Comparison of ENCODE assay signal across 7 cellular contexts in the genomic region with DNA sequence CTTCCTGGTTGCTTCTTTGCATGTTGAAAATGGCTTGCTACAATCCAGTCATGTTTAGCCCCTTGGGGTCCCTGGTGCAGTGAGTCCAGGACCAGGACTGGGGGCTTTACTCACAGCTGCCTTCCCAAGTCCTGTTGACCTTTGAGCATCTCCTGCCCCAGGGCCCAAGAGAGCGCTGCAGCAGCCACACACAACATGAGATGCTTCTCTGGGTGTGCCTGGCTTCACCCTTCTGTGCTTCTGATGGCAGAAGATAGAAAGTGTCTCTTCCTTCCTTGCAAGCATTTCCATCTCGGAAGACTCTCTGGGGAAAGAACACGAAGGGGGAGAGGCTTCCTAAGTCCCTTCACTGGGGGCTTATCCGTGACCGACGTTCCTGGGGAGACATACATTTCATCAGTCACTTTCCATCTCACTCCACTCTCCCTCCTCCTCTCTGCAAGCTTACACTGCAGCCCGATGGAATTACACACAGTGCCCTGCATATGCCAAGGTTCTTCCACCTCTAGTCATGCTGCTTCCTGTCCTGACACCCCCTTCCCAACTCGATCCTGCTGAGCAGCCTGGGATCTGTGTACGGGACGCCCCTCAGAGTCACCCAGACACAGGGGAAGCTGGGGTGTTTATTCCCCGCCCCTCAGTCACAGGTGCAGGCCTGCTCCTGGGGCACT.
DNase-seq lines count a peak whose midpoint lies in the region; ATAC-seq, FAIRE-seq and TF ChIP-seq lines count a peak whose summit lies in the region.
"Not testable (repeated sequence)": the region's sequence is repeated elsewhere in the genome, so short reads cannot be mapped to it uniquely, and the experiment has no call there.

No MANE protein-coding gene starts in this region.

- H3K27me3 Mint-ChIP-seq in activated B cell treated with CpG ODN at 0.5 μM for 24 hours; memory B cell; stimulated activated memory B cell treated with anti-CD40 and anti-IgM and Interleukin-4, amounts not matched to agents 10 μg/mL and 1 μg/mL and 100 μg/mL, for 72 hours: not testable (repeated sequence)

- peaks cover 7 to 13% (median 10%) of the 10 kb centered on the region in 11 experiments; a peak in 18 of 22 replicates for H3K9me3 ChIP-seq in BLaER1 treated with 17β-estradiol and CSF1 and Interleukin-3, amounts not matched to agents 10 nM and 100 nM (replicated peaks in 1 of 11)
- H3K9me3 ChIP-seq in OCI-LY3 (ENCODE audit: insufficient read depth, low read length): peaks cover 10% of the 10 kb centered on the region

- peaks cover 7 to 33% (median 27%) of the 10 kb centered on the region in 10 experiments; a peak in 19 of 20 replicates for H3K4me1 ChIP-seq in BLaER1 treated with 17β-estradiol and CSF1 and Interleukin-3, amounts not matched to agents 10 nM and 100 nM
- H3K4me1 ChIP-seq in OCI-LY3 (ENCODE audit: low read length): peaks cover 52% of the 10 kb centered on the region

- not testable (repeated sequence) for DNase-seq in GM12892 (ENCODE audit: insufficient read length); HTR-8/SVneo (ENCODE audit: insufficient read length, low spot score); activated B cell treated with CpG ODN at 0.5 μM for 24 hours; memory B cell (ENCODE audit: low spot score in 2 of 2)

- not testable (repeated sequence) for H3K36me3 ChIP-seq in BLaER1 treated with 17β-estradiol and CSF1 and Interleukin-3, amounts not matched to agents 10 nM and 100 nM
- H3K36me3 ChIP-seq in OCI-LY3 (replicated peaks; ENCODE audit: low read depth, low read length): peaks cover 30% of the 10 kb centered on the region

- not testable (repeated sequence) for H3K9ac ChIP-seq in BLaER1 treated with 17β-estradiol and CSF1 and Interleukin-3, amounts not matched to agents 10 nM and 100 nM
- H3K9ac ChIP-seq in OCI-LY3 (ENCODE audit: low read length): peak overlapping the region; percentile 92

- TF ChIP-seq CTCF in OCI-LY3 (IDR thresholded peaks at IDR 0.05; ENCODE audit: low read depth, low read length); activated B cell treated with CpG ODN at 0.5 μM for 24 hours (IDR thresholded peaks at IDR 0.05): not testable (repeated sequence)

- intact Hi-C loops in activated B cell treated with CpG ODN at 0.5 μM for 24 hours (cut with micrococcal nuclease): loop anchor here (1.0 kb wide), 1 partner anchor 130 kb away; no protein-coding TSS in a partner anchor

- H4K20me1 ChIP-seq in BLaER1 treated with 17β-estradiol and CSF1 and Interleukin-3, amounts not matched to agents 10 nM and 100 nM; OCI-LY3 (ENCODE audit: insufficient read depth, low read length): not testable (repeated sequence)

- H3K79me2 ChIP-seq in OCI-LY3 (ENCODE audit: low read length): peaks cover 21% of the 10 kb centered on the region

- H3K36me3 Mint-ChIP-seq in activated B cell treated with CpG ODN at 0.5 μM for 24 hours (ENCODE audit: low read depth): peaks cover 21% of the 10 kb centered on the region
- H3K36me3 Mint-ChIP-seq in memory B cell; stimulated activated memory B cell treated with anti-CD40 and anti-IgM and Interleukin-4, amounts not matched to agents 10 μg/mL and 1 μg/mL and 100 μg/mL, for 72 hours: not testable (repeated sequence)

- peak overlapping the region; percentile 56 to 87 (median 80); a peak in 19 of 22 replicates for H3K4me2 ChIP-seq in BLaER1 treated with 17β-estradiol and CSF1 and Interleukin-3, amounts not matched to agents 10 nM and 100 nM
- H3K4me2 ChIP-seq in OCI-LY3 (ENCODE audit: low read length): peak overlapping the region; percentile 99

- H3K27me3 ChIP-seq in BLaER1 treated with 17β-estradiol and CSF1 and Interleukin-3, amounts not matched to agents 10 nM and 100 nM; OCI-LY3 (ENCODE audit: low read depth, low read length): not testable (repeated sequence)

- CTCF ChIA-PET in activated B cell treated with CpG ODN at 0.5 μM for 24 hours (lab: Charles Lee): interaction anchor here (1.0 kb wide), 1 partner anchor 15 kb away, joined by 3 read pairs; no protein-coding TSS in a partner anchor

- H3K4me3 Mint-ChIP-seq in activated B cell treated with CpG ODN at 0.5 μM for 24 hours: peak overlapping the region; percentile 88
- H3K4me3 Mint-ChIP-seq in memory B cell: peak overlapping the region; percentile 82
- H3K4me3 Mint-ChIP-seq in stimulated activated memory B cell treated with anti-CD40 and anti-IgM and Interleukin-4, amounts not matched to agents 10 μg/mL and 1 μg/mL and 100 μg/mL, for 72 hours: not testable (repeated sequence)

- H3K4me3 ChIP-seq in BLaER1 treated with 17β-estradiol and CSF1 and Interleukin-3, amounts not matched to agents 10 nM and 100 nM: not testable (repeated sequence)
- peak overlapping the region; percentile 77 for H3K4me3 ChIP-seq in OCI-LY3 (ENCODE audit: low read length)

- peak overlapping the region in 2 of 11 experiments; percentile 23 to 34; a peak in 3 of 22 replicates for H3K27ac ChIP-seq in BLaER1 treated with 17β-estradiol and CSF1 and Interleukin-3, amounts not matched to agents 10 nM and 100 nM
- peak overlapping the region; percentile 96 for H3K27ac ChIP-seq in OCI-LY3 (ENCODE audit: low read length)

- H3K27ac Mint-ChIP-seq in activated B cell treated with CpG ODN at 0.5 μM for 24 hours (peak overlapping the region; percentile 97), memory B cell (peak overlapping the region; percentile 97)
- H3K27ac Mint-ChIP-seq in stimulated activated memory B cell treated with anti-CD40 and anti-IgM and Interleukin-4, amounts not matched to agents 10 μg/mL and 1 μg/mL and 100 μg/mL, for 72 hours: peak overlapping the region; percentile 90

- H3K4me1 Mint-ChIP-seq in activated B cell treated with CpG ODN at 0.5 μM for 24 hours (peaks cover 49% of the 10 kb centered on the region), memory B cell (peaks cover 24% of the 10 kb centered on the region)
- H3K4me1 Mint-ChIP-seq in stimulated activated memory B cell treated with anti-CD40 and anti-IgM and Interleukin-4, amounts not matched to agents 10 μg/mL and 1 μg/mL and 100 μg/mL, for 72 hours: peaks cover 40% of the 10 kb centered on the region

- peak; percentile 69 for FAIRE-seq in GM12892 (lab: Jason Lieb, UNC)
- peak; percentile 69 for FAIRE-seq in HTR-8/SVneo (lab: Jason Lieb, UNC)

- H3K9me3 Mint-ChIP-seq in activated B cell treated with CpG ODN at 0.5 μM for 24 hours; memory B cell; stimulated activated memory B cell treated with anti-CD40 and anti-IgM and Interleukin-4, amounts not matched to agents 10 μg/mL and 1 μg/mL and 100 μg/mL, for 72 hours: not testable (repeated sequence)

- POLR2A ChIA-PET in activated B cell treated with CpG ODN at 0.5 μM for 24 hours (lab: Charles Lee): interaction anchor here (1.8 kb wide), 1 partner anchor 18 kb away, joined by 5 read pairs; no protein-coding TSS in a partner anchor

- not testable (repeated sequence) for ATAC-seq in activated B cell treated with CpG ODN at 0.5 μM for 24 hours (ENCODE audit: low read depth); memory B cell (ENCODE audit: low read depth); stimulated activated memory B cell treated with anti-CD40 and anti-IgM and Interleukin-4, amounts not matched to agents 10 μg/mL and 1 μg/mL and 100 μg/mL, for 72 hours

- TF ChIP-seq POLR2A in GM12892 (IDR thresholded peaks at IDR 0.05; ENCODE audit: low read depth, low read length): not testable (repeated sequence)

- H2AFZ ChIP-seq in OCI-LY3 (ENCODE audit: low read depth, low read length): not testable (repeated sequence)
